10 cellular contexts compared by ENCODE assay signal in genomic region chr17:64492481-64493109, GRCh38. TPM values are rescaled to one million over a fixed set of nuclear protein-coding genes. Genes with fewer than 3 reads are reported as not detected.
DNase-seq lines count a peak whose midpoint lies in the region; ATAC-seq and TF ChIP-seq lines count a peak whose summit lies in the region.
"Had no signal": no experiment of that assay in that cellular context is flagged by ENCODE, and none has a peak within 500 bp of the region (broad histone marks: within the 10 kb centered on the region; RNA-seq: fewer than 3 reads in every experiment).

No MANE protein-coding gene starts in this region.

- H3K4me1 ChIP-seq in ovary (ENCODE audit: insufficient read depth) (peaks cover 6% of the 10 kb centered on the region), aorta (ENCODE audit: control insufficient read depth in 1 of 2, insufficient read depth in 2 of 2, low read length in 2 of 2) (no peaks in the 10 kb centered on the region)

- peak; percentile 28 for DNase-seq in NCI-H1694 (lab: John Stamatoyannopoulos, UW)
- DNase-seq in NCI-H1694 treated with DMSO at 0.1 percent for 48 hours (lab: John Stamatoyannopoulos, UW), result no peak
- DNase-seq in NCI-H69 (lab: John Stamatoyannopoulos, UW), result peak; percentile 27
- DNase-seq in central memory CD4-positive, alpha-beta T cell, result peak; percentile 51
- no peak for DNase-seq in ovary
- DNase-seq in HuH-7 (ENCODE audit: low spot score), result no peak
- no peak for DNase-seq in aorta

- intact Hi-C loops in ovary (cut with DNase I), result loop anchor here in 2 of 4 donors (10.0 kb wide), 2 partner anchors 68 to 178 kb away; no protein-coding TSS in a partner anchor
- intact Hi-C loops in aorta (cut with DNase I), result loop anchor here in 1 of 2 donors (5.0 kb wide), 1 partner anchor 70 kb away; no protein-coding TSS in a partner anchor

- no peak for ATAC-seq in aorta (ENCODE audit: low FRiP score)
- ATAC-seq in GM19035 (IDR thresholded peaks at IDR 0.05; ENCODE audit: unreplicated experiment), result no peak
- ATAC-seq: left lobe of liver had no signal

- no peak for TF ChIP-seq EP300 in ovary (IDR thresholded peaks at IDR 0.05)

- H3K9me3 ChIP-seq in ovary, result no peaks in the 10 kb centered on the region
- no peaks in the 10 kb centered on the region for H3K9me3 ChIP-seq in aorta (ENCODE audit: control insufficient read depth, low read length)

- H3K36me3 ChIP-seq in ovary, result no peaks in the 10 kb centered on the region
- peaks cover 0 to 4% of the 10 kb centered on the region in 2 donors for H3K36me3 ChIP-seq in aorta (ENCODE audit: control insufficient read depth in 1 of 2, insufficient read depth in 2 of 2, low read length in 1 of 2)

- 83 to 85% (median 83%) methylated on average over 6 of the region's 6 CpGs for WGBS in ovary, 3 donors
- 83 to 86% methylated on average over 6 of the region's 6 CpGs for WGBS in aorta, 2 donors

- no peak for TF ChIP-seq POLR2A in ovary (IDR thresholded peaks at IDR 0.05)

- H3K27me3 ChIP-seq in ovary, result no peaks in the 10 kb centered on the region
- H3K27me3 ChIP-seq in aorta (ENCODE audit: control insufficient read depth in 1 of 2, insufficient read depth in 2 of 2, low read length in 1 of 2), result no peaks in the 10 kb centered on the region
- H3K27me3 ChIP-seq: BLaER1 treated with 17β-estradiol and CSF1 and Interleukin-3, amounts not matched to agents 10 nM and 100 nM had no signal

- peak in 2 of 3 donors; percentile 16 to 34 for TF ChIP-seq CTCF in ovary (IDR thresholded peaks at IDR 0.05)

- no peak overlapping the region for H3K27ac ChIP-seq in ovary
- H3K27ac ChIP-seq in aorta (ENCODE audit: low read depth in 1 of 2, low read length in 2 of 2), result no peak overlapping the region

- no peak overlapping the region for H3K4me3 ChIP-seq in ovary
- no peak overlapping the region for H3K4me3 ChIP-seq in aorta (ENCODE audit: low read length in 2 of 2)
- H3K4me3 ChIP-seq: BLaER1 treated with 17β-estradiol and CSF1 and Interleukin-3, amounts not matched to agents 10 nM and 100 nM had no signal

RNA-seq across cellular contexts. Expression of gene POLG2, which starts 4.3 kb away (rescaled TPM):
- total RNA-seq in ovary, result 10 to 100 TPM; 13.6 to 21.3 (median 17.6) TPM
- 10 to 100 TPM in 1 of 2 donors, 1 to 10 TPM in 1; 8.7 to 13.3 TPM for polyA plus RNA-seq in ovary
- 10 to 100 TPM; 12.8 to 20.6 TPM for total RNA-seq in aorta
- 10 to 100 TPM; 10.0 to 19.2 TPM for polyA plus RNA-seq in aorta

RNA-seq across cellular contexts. Expression of gene DDX5, which starts 13.5 kb away (rescaled TPM):
- total RNA-seq in ovary (100 to 1,000 TPM; 438 to 750 (median 559) TPM), aorta (100 to 1,000 TPM; 901 to 936 TPM)
- polyA plus RNA-seq in ovary (100 to 1,000 TPM; 372 to 633 TPM), aorta (100 to 1,000 TPM; 213 to 952 TPM)

RNA-seq across cellular contexts. Expression of gene CEP95, which starts 14.2 kb away (rescaled TPM):
- total RNA-seq in ovary, result 10 to 100 TPM; 50.8 to 87.2 (median 65.6) TPM
- polyA plus RNA-seq in ovary, result 10 to 100 TPM; 44.5 to 45.8 TPM
- total RNA-seq in aorta, result 10 to 100 TPM; 39.7 to 49.8 TPM
- 10 to 100 TPM; 22.7 to 96.4 TPM for polyA plus RNA-seq in aorta

RNA-seq across cellular contexts. Expression of gene MILR1, which starts 43.7 kb away (rescaled TPM):
- total RNA-seq in ovary (10 to 100 TPM in 1 of 7 donors, 1 to 10 TPM in 6; 2.3 to 16.4 (median 6.8) TPM), aorta (10 to 100 TPM; 13.0 to 29.8 TPM)
- polyA plus RNA-seq in ovary (10 to 100 TPM in 1 of 2 donors, 1 to 10 TPM in 1; 2.0 to 13.1 TPM), aorta (10 to 100 TPM; 12.0 TPM)

Comparison
In these comparisons a context has a peak if more than half of its experiments do, and no peak if none do; other contexts are left out.
1. DNase-seq: peak in NCI-H1694 (single experiment), NCI-H69 (single experiment) and central memory CD4-positive, alpha-beta T cell (single experiment); none in NCI-H1694 treated with DMSO at 0.1 percent for 48 hours (single experiment), ovary (0 of 5), HuH-7 (single experiment) and aorta (0 of 2).